ENCODE assay signal across 7 cellular contexts in genomic region chr22:48968201-48968959, GRCh38.
DNase-seq lines count a peak whose midpoint lies in the region; ATAC-seq and TF ChIP-seq lines count a peak whose summit lies in the region.

No MANE protein-coding gene starts in this region.

- intact Hi-C loops in sciatic nerve (cut with DNase I), result no loop called here

- H3K4me3 ChIP-seq in choroid plexus epithelial cell (ENCODE audit: low read depth, low read length), result no peak overlapping the region

- peak; percentile 56 for DNase-seq in NCI-H2029 (lab: John Stamatoyannopoulos, UW)
- DNase-seq in choroid plexus epithelial cell (ENCODE audit: low read depth), result no peak
- DNase-seq in sciatic nerve (ENCODE audit: low spot score), result peak; percentile 48
- DNase-seq in CD1c-positive myeloid dendritic cell (ENCODE audit: extremely low spot score), result no peak

- TF ChIP-seq CTCF in GM12872 (IDR thresholded peaks at IDR 0.05; ENCODE audit: insufficient read depth, low read depth, low read length) (peak; percentile 34; the same call in 1 of the 3 replicates), choroid plexus epithelial cell (conservative IDR thresholded peaks at IDR 0.05; ENCODE audit: low read depth, low read length) (peak; percentile 9)

- no peak for ATAC-seq in sciatic nerve
- no peak for ATAC-seq in GM19463 (IDR thresholded peaks at IDR 0.05; ENCODE audit: unreplicated experiment)
- no peak for ATAC-seq in GM21576 (IDR thresholded peaks at IDR 0.05; ENCODE audit: unreplicated experiment)

Comparison
In these comparisons a context has a peak if more than half of its experiments do, and no peak if none do; other contexts are left out.
1. DNase-seq: peak in NCI-H2029 (single experiment) and sciatic nerve (single experiment); none in choroid plexus epithelial cell (single experiment) and CD1c-positive myeloid dendritic cell (single experiment).